In genomic region chr9:122939611-122940010, GRCh38 we compare ENCODE assay signal across 19 cellular contexts. TPM values are rescaled to one million over a fixed set of nuclear protein-coding genes. Genes with fewer than 3 reads are reported as not detected.
DNase-seq lines count a peak whose midpoint lies in the region; ATAC-seq and TF ChIP-seq lines count a peak whose summit lies in the region.
"Had no signal": no experiment of that assay in that cellular context is flagged by ENCODE, and none has a peak within 500 bp of the region (broad histone marks: within the 10 kb centered on the region; RNA-seq: fewer than 3 reads in every experiment).

No MANE protein-coding gene starts in this region.

- CTCF ChIA-PET in CD4-positive, alpha-beta T cell (lab: Charles Lee): no interaction called here

- no peak overlapping the region for H3K27ac Mint-ChIP-seq in activated CD4-positive, alpha-beta T cell treated with anti-CD3 and anti-CD28 coated beads, Interleukin-2, amount 10 ng/mL, durations not matched to agents 24 days and 14 days
- peak overlapping the region; percentile 39 for H3K27ac Mint-ChIP-seq in CD4-positive, alpha-beta T cell
- peak overlapping the region in 6 of 10 donors; percentile 6 to 85 (median 36) for H3K27ac Mint-ChIP-seq in naive thymus-derived CD8-positive, alpha-beta T cell

- no peak for ATAC-seq in CD4-positive, alpha-beta T cell (ENCODE audit: poor library complexity)
- ATAC-seq in naive thymus-derived CD8-positive, alpha-beta T cell: no peak
- no peak for ATAC-seq in GM21528 (IDR thresholded peaks at IDR 0.05; ENCODE audit: low FRiP score, unreplicated experiment)
- no peak for ATAC-seq in HG02642 (IDR thresholded peaks at IDR 0.05; ENCODE audit: poor library complexity, unreplicated experiment)
- ATAC-seq: left cardiac atrium had no signal

- intact Hi-C loops in activated CD4-positive, alpha-beta T cell treated with anti-CD3 and anti-CD28 coated beads, Interleukin-2, amount 10 ng/mL, durations not matched to agents 24 days and 14 days (cut with micrococcal nuclease): loop anchor here (1.0 to 10.0 kb wide), 8 partner anchors 7 to 1475 kb away; partner anchors contain the start of genes PSMB7, RC3H2 and ZBTB6
- intact Hi-C loops in CD4-positive, alpha-beta T cell (cut with DNase I, micrococcal nuclease): loop anchor here (1.0 to 10.0 kb wide), 5 partner anchors 8 to 675 kb away; partner anchors contain the start of genes ZBTB6 (in 2 of the 2), MRRF (in 1 of the 2), PDCL (in 1 of the 2) and RBM18 (in 1 of the 2)

- no peaks in the 10 kb centered on the region for H3K9me3 Mint-ChIP-seq in activated CD4-positive, alpha-beta T cell treated with anti-CD3 and anti-CD28 coated beads, Interleukin-2, amount 10 ng/mL, durations not matched to agents 24 days and 14 days
- no peaks in the 10 kb centered on the region for H3K9me3 Mint-ChIP-seq in CD4-positive, alpha-beta T cell
- no peaks in the 10 kb centered on the region for H3K9me3 Mint-ChIP-seq in naive thymus-derived CD8-positive, alpha-beta T cell
- H3K9me3 Mint-ChIP-seq: central memory CD8-positive, alpha-beta T cell had no signal

- peaks cover 15% of the 10 kb centered on the region for H3K36me3 Mint-ChIP-seq in activated CD4-positive, alpha-beta T cell treated with anti-CD3 and anti-CD28 coated beads, Interleukin-2, amount 10 ng/mL, durations not matched to agents 24 days and 14 days (ENCODE audit: low read depth)
- peaks cover 38% of the 10 kb centered on the region for H3K36me3 Mint-ChIP-seq in CD4-positive, alpha-beta T cell (ENCODE audit: low read depth)
- H3K36me3 Mint-ChIP-seq in naive thymus-derived CD8-positive, alpha-beta T cell: peaks cover 0 to 30% (median 3%) of the 10 kb centered on the region in 3 donors

- H3K27me3 ChIP-seq in CD4-positive, alpha-beta T cell (ENCODE audit: control insufficient read depth, insufficient read depth, low read length): no peaks in the 10 kb centered on the region
- H3K27me3 ChIP-seq: stomach, vagina had no signal

- peaks cover 22% of the 10 kb centered on the region for H3K4me1 Mint-ChIP-seq in activated CD4-positive, alpha-beta T cell treated with anti-CD3 and anti-CD28 coated beads, Interleukin-2, amount 10 ng/mL, durations not matched to agents 24 days and 14 days
- peaks cover 41% of the 10 kb centered on the region for H3K4me1 Mint-ChIP-seq in CD4-positive, alpha-beta T cell (ENCODE audit: low read depth)
- H3K4me1 Mint-ChIP-seq in naive thymus-derived CD8-positive, alpha-beta T cell: peaks cover 13 to 51% (median 35%) of the 10 kb centered on the region in 4 donors

- H3K9me3 ChIP-seq in CD4-positive, alpha-beta T cell (ENCODE audit: control insufficient read depth, low read length): no peaks in the 10 kb centered on the region
- H3K9me3 ChIP-seq: stomach, vagina had no signal

- TF ChIP-seq CTCF in CD4-positive, alpha-beta T cell (IDR thresholded peaks at IDR 0.05): no peak
- TF ChIP-seq CTCF in VCaP (conservative IDR thresholded peaks at IDR 0.05): no peak

- H3K4me3 Mint-ChIP-seq in activated CD4-positive, alpha-beta T cell treated with anti-CD3 and anti-CD28 coated beads, Interleukin-2, amount 10 ng/mL, durations not matched to agents 24 days and 14 days: peak overlapping the region; percentile 50
- H3K4me3 Mint-ChIP-seq in CD4-positive, alpha-beta T cell: peak overlapping the region; percentile 78
- H3K4me3 Mint-ChIP-seq in naive thymus-derived CD8-positive, alpha-beta T cell: peak overlapping the region in 7 of 10 donors; percentile 27 to 76 (median 44)

- H3K27ac ChIP-seq in CD4-positive, alpha-beta T cell (ENCODE audit: low read depth, low read length): no peak overlapping the region
- H3K27ac ChIP-seq in VCaP: peak overlapping the region; percentile 91

- H3K27me3 Mint-ChIP-seq in activated CD4-positive, alpha-beta T cell treated with anti-CD3 and anti-CD28 coated beads, Interleukin-2, amount 10 ng/mL, durations not matched to agents 24 days and 14 days: no peaks in the 10 kb centered on the region
- no peaks in the 10 kb centered on the region for H3K27me3 Mint-ChIP-seq in CD4-positive, alpha-beta T cell
- no peaks in the 10 kb centered on the region for H3K27me3 Mint-ChIP-seq in naive thymus-derived CD8-positive, alpha-beta T cell
- H3K27me3 Mint-ChIP-seq: central memory CD8-positive, alpha-beta T cell had no signal

- DNase-seq in activated CD4-positive, alpha-beta T cell treated with anti-CD3 and anti-CD28 coated beads, Interleukin-2, amount 10 ng/mL, durations not matched to agents 24 days and 14 days: no peak
- DNase-seq in activated CD4-positive, alpha-beta T cell treated with anti-CD3 and anti-CD28 coated beads for 48 hours: no peak
- no peak for DNase-seq in CD4-positive, alpha-beta T cell
- DNase-seq in naive thymus-derived CD8-positive, alpha-beta T cell: no peak
- no peak for DNase-seq in HK-2 (ENCODE audit: unreplicated experiment)
- DNase-seq: Calu3; GF-D8; IMR-90; left cardiac atrium; NCI-H1092 treated with DMSO at 0.1 percent for 48 hours; NCI-H2171 treated with DMSO at 0.1 percent for 48 hours; NK-92 treated with Interleukin-12 subunit alpha and Interleukin-12 subunit beta, amount 100 ng/mL, for 24 hours; stimulated activated CD4-positive, alpha-beta T cell treated with anti-CD3 and anti-CD28 coated beads, Interleukin-12 subunit alpha, Interleukin-12 subunit beta, amount 100 ng/mL, for 4 hours; stomach had no signal

- POLR2A ChIA-PET in CD4-positive, alpha-beta T cell (lab: Charles Lee): interaction anchor here (2.8 to 4.2 kb wide), 3 partner anchors 8 to 36 kb away, joined by 44 to 62 read pairs (median 53); partner anchors contain the start of genes RC3H2, ZBTB26 and ZBTB6
- POLR2A ChIA-PET in naive thymus-derived CD8-positive, alpha-beta T cell (lab: Charles Lee): interaction anchor here (2.5 to 2.9 kb wide), 3 partner anchors 8 to 35 kb away, joined by 28 to 36 read pairs (median 33); partner anchors contain the start of genes RC3H2, ZBTB26 and ZBTB6

RNA-seq across cellular contexts. Expression of gene RABGAP1, which starts 1.2 kb away (rescaled TPM):
- total RNA-seq in activated CD4-positive, alpha-beta T cell treated with anti-CD3 and anti-CD28 coated beads, Interleukin-2, amount 10 ng/mL, durations not matched to agents 24 days and 14 days: 23.9 and 25.7 TPM in 2 replicates
- total RNA-seq in CD4-positive, alpha-beta T cell: 10 to 100 TPM; 20.6 to 24.9 TPM
- total RNA-seq in naive thymus-derived CD8-positive, alpha-beta T cell: 10 to 100 TPM; 43.4 to 43.5 TPM
- polyA plus RNA-seq in naive thymus-derived CD8-positive, alpha-beta T cell: 10 to 100 TPM; 21.9 to 26.6 (median 23.8) TPM

RNA-seq across cellular contexts. Expression of gene ZBTB26, which starts 8.3 kb away (rescaled TPM):
- 8.4 and 8.9 TPM in 2 replicates for total RNA-seq in activated CD4-positive, alpha-beta T cell treated with anti-CD3 and anti-CD28 coated beads, Interleukin-2, amount 10 ng/mL, durations not matched to agents 24 days and 14 days
- 1 to 10 TPM; 4.8 to 6.0 TPM for total RNA-seq in CD4-positive, alpha-beta T cell
- 10 to 100 TPM in 1 of 2 experiments, 1 to 10 TPM in 1; 9.1 to 10.4 TPM for total RNA-seq in naive thymus-derived CD8-positive, alpha-beta T cell
- 1 to 10 TPM in 1 of 3 donors, under 1 TPM in 2; 0.57 to 1.3 (median 0.66) TPM for polyA plus RNA-seq in naive thymus-derived CD8-positive, alpha-beta T cell

RNA-seq across cellular contexts. Expression of gene ZBTB6, which starts 26.5 kb away (rescaled TPM):
- total RNA-seq in activated CD4-positive, alpha-beta T cell treated with anti-CD3 and anti-CD28 coated beads, Interleukin-2, amount 10 ng/mL, durations not matched to agents 24 days and 14 days: 10.7 and 11.6 TPM in 2 replicates
- 1 to 10 TPM; 3.6 to 3.9 TPM for total RNA-seq in CD4-positive, alpha-beta T cell
- 10 to 100 TPM; 19.8 to 20.0 TPM for total RNA-seq in naive thymus-derived CD8-positive, alpha-beta T cell
- polyA plus RNA-seq in naive thymus-derived CD8-positive, alpha-beta T cell: 1 to 10 TPM; 2.0 to 4.4 (median 2.1) TPM

RNA-seq across cellular contexts. Expression of gene RC3H2, which starts 34.5 kb away (rescaled TPM):
- total RNA-seq in activated CD4-positive, alpha-beta T cell treated with anti-CD3 and anti-CD28 coated beads, Interleukin-2, amount 10 ng/mL, durations not matched to agents 24 days and 14 days: 39.7 and 40.2 TPM in 2 replicates
- total RNA-seq in CD4-positive, alpha-beta T cell: 10 to 100 TPM; 85.2 to 86.8 TPM
- 10 to 100 TPM; 55.8 to 60.6 TPM for total RNA-seq in naive thymus-derived CD8-positive, alpha-beta T cell
- polyA plus RNA-seq in naive thymus-derived CD8-positive, alpha-beta T cell: 10 to 100 TPM; 17.1 to 23.2 (median 18.2) TPM
